8 cellular contexts compared by ENCODE assay signal in genomic region chr14:69636718-69637480, GRCh38. TPM values are rescaled to one million over a fixed set of nuclear protein-coding genes. Genes with fewer than 3 reads are reported as not detected.
DNase-seq lines count a peak whose midpoint lies in the region; ATAC-seq and TF ChIP-seq lines count a peak whose summit lies in the region.
"Had no signal": no experiment of that assay in that cellular context is flagged by ENCODE, and none has a peak within 500 bp of the region (broad histone marks: within the 10 kb centered on the region; RNA-seq: fewer than 3 reads in every experiment).

No MANE protein-coding gene starts in this region.

- H3K4ac ChIP-seq in IMR-90 (ENCODE audit: low read depth, low read length), result peak overlapping the region; percentile 51

- in situ Hi-C loops in IMR-90 (cut with MboI; ENCODE audit: low sequenced_read_pairs), result no loop called here

- intact Hi-C loops in IMR-90 (cut with micrococcal nuclease) (no loop called here), left colon (cut with DNase I, micrococcal nuclease) (no loop called here)

- H4K20me1 ChIP-seq in IMR-90 (ENCODE audit: insufficient read depth, low read length), result peaks cover 32% of the 10 kb centered on the region

- H2AK5ac ChIP-seq in IMR-90 (ENCODE audit: low read depth, low read length), result peak overlapping the region; percentile 77

- peak overlapping the region; percentile 44; the same call in 1 of the 2 replicates for H2BK120ac ChIP-seq in IMR-90 (ENCODE audit: low read depth, low read length)

- peaks cover 29 to 85% of the 10 kb centered on the region in 2 experiments for H3K79me1 ChIP-seq in IMR-90 (ENCODE audit: low read depth in 1 of 2, low read length in 2 of 2)

- H2BK20ac ChIP-seq in IMR-90 (ENCODE audit: low read depth, low read length), result peak overlapping the region; percentile 32

- no peaks in the 10 kb centered on the region for H3K9me3 ChIP-seq in IMR-90 (ENCODE audit: control insufficient read depth, insufficient read depth, low read length)

- DNase-seq in IMR-90 (no peak), left colon (no peak), NAMALWA (ENCODE audit: low spot score) (no peak), NCI-H2227 treated with DMSO at 0.1 percent for 48 hours (lab: John Stamatoyannopoulos, UW) (no peak), DMS 273 treated with DMSO at 0.1 percent for 48 hours (lab: John Stamatoyannopoulos, UW) (no peak)
- DNase-seq in activated naive CD4-positive, alpha-beta T cell treated with anti-CD3 and anti-CD28 coated beads, Interleukin-2, amount 50 U/mL, for 72 hours (ENCODE audit: low spot score in 2 of 2), result no peak
- DNase-seq: islet precursor cell had no signal

- peak overlapping the region; percentile 4 to 46; a peak in 2 of 4 replicates for H4K8ac ChIP-seq in IMR-90 (ENCODE audit: low read depth in 2 of 2, low read length in 2 of 2)

- H2BK5ac ChIP-seq in IMR-90 (ENCODE audit: low read depth, low read length, poor library complexity, severe bottlenecking), result no peak overlapping the region

- no peak overlapping the region; the same call in 1 of the 2 replicates for H3K4me2 ChIP-seq in IMR-90 (ENCODE audit: low read depth, low read length)

- peaks cover 44% of the 10 kb centered on the region for H3K9me1 ChIP-seq in IMR-90 (ENCODE audit: insufficient read depth, low read length)

- H3K14ac ChIP-seq in IMR-90 (replicated peaks; ENCODE audit: low read depth, low read length), result peak overlapping the region; percentile 60; the same call in 1 of the 2 replicates

- peak overlapping the region; percentile 17; the same call in 1 of the 2 replicates for H3K18ac ChIP-seq in IMR-90 (ENCODE audit: low read depth, low read length)

- H3K4me3 Mint-ChIP-seq in stimulated activated memory B cell treated with anti-CD40 and anti-IgM and Interleukin-4, amounts not matched to agents 10 μg/mL and 1 μg/mL and 100 μg/mL, for 72 hours, result peak overlapping the region; percentile 4

- H2AK9ac ChIP-seq in IMR-90 (replicated peaks; ENCODE audit: low read depth, low read length, poor library complexity), result no peak overlapping the region

- peak overlapping the region; percentile 2; the same call in 1 of the 2 replicates for H3K27ac ChIP-seq in IMR-90 (ENCODE audit: insufficient read depth, low read length)

- peaks cover 0 to 14% of the 10 kb centered on the region in 2 donors for H3K9me3 Mint-ChIP-seq in activated naive CD4-positive, alpha-beta T cell treated with anti-CD3 and anti-CD28 coated beads, Interleukin-2, amount 50 U/mL, for 72 hours
- H3K9me3 Mint-ChIP-seq in stimulated activated memory B cell treated with anti-CD40 and anti-IgM and Interleukin-4, amounts not matched to agents 10 μg/mL and 1 μg/mL and 100 μg/mL, for 72 hours, result peaks cover 7% of the 10 kb centered on the region

- peaks cover 96% of the 10 kb centered on the region for H3K4me1 Mint-ChIP-seq in stimulated activated memory B cell treated with anti-CD40 and anti-IgM and Interleukin-4, amounts not matched to agents 10 μg/mL and 1 μg/mL and 100 μg/mL, for 72 hours

- H3K4me3 ChIP-seq in IMR-90 (ENCODE audit: insufficient read depth, low read depth, low read length), result no peak overlapping the region

- H3K27me3 ChIP-seq in IMR-90 (ENCODE audit: control insufficient read depth, insufficient read depth, low read length), result no peaks in the 10 kb centered on the region

- TF ChIP-seq POLR2A in IMR-90 (IDR thresholded peaks at IDR 0.05; ENCODE audit: low read depth, low read length), result no peak

- dilution Hi-C loops in IMR-90 (cut with HindIII; ENCODE audit: low sequenced_read_pairs, unreplicated experiment), result no loop called here

- no peak overlapping the region for H3K9ac ChIP-seq in IMR-90 (ENCODE audit: low read depth, low read length)

- peak overlapping the region; percentile 49; the same call in 1 of the 2 replicates for H4K91ac ChIP-seq in IMR-90 (ENCODE audit: insufficient read depth, low read depth, low read length)

- H3K27ac Mint-ChIP-seq in activated naive CD4-positive, alpha-beta T cell treated with anti-CD3 and anti-CD28 coated beads, Interleukin-2, amount 50 U/mL, for 72 hours, result peak overlapping the region; percentile 88 to 91
- H3K27ac Mint-ChIP-seq in stimulated activated memory B cell treated with anti-CD40 and anti-IgM and Interleukin-4, amounts not matched to agents 10 μg/mL and 1 μg/mL and 100 μg/mL, for 72 hours, result peak overlapping the region; percentile 79

- peaks cover 9 to 51% of the 10 kb centered on the region in 2 donors for H3K36me3 Mint-ChIP-seq in activated naive CD4-positive, alpha-beta T cell treated with anti-CD3 and anti-CD28 coated beads, Interleukin-2, amount 50 U/mL, for 72 hours
- peaks cover 31% of the 10 kb centered on the region for H3K36me3 Mint-ChIP-seq in stimulated activated memory B cell treated with anti-CD40 and anti-IgM and Interleukin-4, amounts not matched to agents 10 μg/mL and 1 μg/mL and 100 μg/mL, for 72 hours

- no peaks in the 10 kb centered on the region for H3K27me3 Mint-ChIP-seq in stimulated activated memory B cell treated with anti-CD40 and anti-IgM and Interleukin-4, amounts not matched to agents 10 μg/mL and 1 μg/mL and 100 μg/mL, for 72 hours

- H4K5ac ChIP-seq in IMR-90 (ENCODE audit: low read depth, low read length), result no peak overlapping the region

- no peak for TF ChIP-seq RAD21 in IMR-90 (IDR thresholded peaks at IDR 0.05; ENCODE audit: low read length)

- WGBS in IMR-90 (ENCODE audit: extremely low coverage in 2 of 2, insufficient read length in 1 of 2), 2 experiments, result no CpG with 5 or more reads among the region's 7 CpGs

- no peak overlapping the region for H2AFZ ChIP-seq in IMR-90 (replicated peaks; ENCODE audit: low read length, poor library complexity)

- TF ChIP-seq CTCF in IMR-90 (conservative IDR thresholded peaks at IDR 0.05; ENCODE audit: low read depth, low read length), result no peak

- peak overlapping the region; percentile 68 for H3K23ac ChIP-seq in IMR-90 (ENCODE audit: low read depth, low read length)

- H3K56ac ChIP-seq in IMR-90 (ENCODE audit: extremely low read depth, insufficient read depth, low read length), result no peak overlapping the region

- ATAC-seq in IMR-90 (ENCODE audit: low read depth) (no peak), left colon (peak; percentile 45)
- ATAC-seq in activated naive CD4-positive, alpha-beta T cell treated with anti-CD3 and anti-CD28 coated beads, Interleukin-2, amount 50 U/mL, for 72 hours, result no peak
- no peak for ATAC-seq in stimulated activated memory B cell treated with anti-CD40 and anti-IgM and Interleukin-4, amounts not matched to agents 10 μg/mL and 1 μg/mL and 100 μg/mL, for 72 hours

- H3K4me1 ChIP-seq in IMR-90 (ENCODE audit: control insufficient read depth, insufficient read depth, low read length), result peaks cover 47% of the 10 kb centered on the region

- peak overlapping the region; percentile 46; the same call in 1 of the 3 replicates for H2BK15ac ChIP-seq in IMR-90 (ENCODE audit: low read depth, low read length)

- POLR2A ChIA-PET in IMR-90 (lab: Charles Lee; ENCODE audit: unreplicated experiment), result no interaction called here

- BruUV-seq in IMR-90 (replicated peaks; lab: Mats Ljungman, UMichigan), result no TSS peak

- no peaks in the 10 kb centered on the region for H3K36me3 ChIP-seq in IMR-90 (ENCODE audit: control insufficient read depth, insufficient read depth, low read length)

- CTCF ChIA-PET in IMR-90 (lab: Yijun Ruan, JAX), result no interaction called here

TF ChIP-seq in IMR-90, 13 proteins besides CTCF, POLR2A, EP300 and RAD21:
- TF ChIP-seq CHD1 (IDR thresholded peaks at IDR 0.05; ENCODE audit: low read depth, low read length) (no peak), MAFK (IDR thresholded peaks at IDR 0.05; ENCODE audit: low read depth, low read length) (no peak), FOS (IDR thresholded peaks at IDR 0.05; ENCODE audit: low read depth, low read length) (no peak), ELK1 (IDR thresholded peaks at IDR 0.05; ENCODE audit: borderline replicate concordance, low read depth, low read length) (no peak), MXI1 (IDR thresholded peaks at IDR 0.05; ENCODE audit: borderline replicate concordance, low read depth, low read length) (no peak), SMC3 (IDR thresholded peaks at IDR 0.05; ENCODE audit: low read depth, low read length) (no peak), NFE2L2 (IDR thresholded peaks at IDR 0.05; ENCODE audit: low read depth, low read length) (no peak), USF2 (IDR thresholded peaks at IDR 0.05; ENCODE audit: low read depth, low read length) (no peak), MAZ (IDR thresholded peaks at IDR 0.05; ENCODE audit: borderline replicate concordance, low read depth, low read length) (no peak), RFX5 (IDR thresholded peaks at IDR 0.05; ENCODE audit: low read depth, low read length) (no peak), CEBPB (IDR thresholded peaks at IDR 0.05; ENCODE audit: low read depth, low read length) (no peak), BHLHE40 (IDR thresholded peaks at IDR 0.05; ENCODE audit: low read depth, low read length) (no peak), RCOR1 (IDR thresholded peaks at IDR 0.05; ENCODE audit: insufficient replicate concordance, low read length) (no peak)

RNA-seq across cellular contexts. Expression of gene SUSD6, which starts 25.5 kb away (rescaled TPM):
- total RNA-seq in IMR-90 (2012; rRNA removed), result 2.3 and 2.5 TPM in 2 replicates
- polyA plus RNA-seq in IMR-90 (2012; rRNA removed), result 10.1 and 10.4 TPM in 2 replicates
- 5.9 and 7.7 TPM in 2 replicates for polyA plus RNA-seq in IMR-90 (2012; cell fraction: cytosol; rRNA removed)
- 21.8 and 29.0 TPM in 2 replicates for polyA plus RNA-seq in IMR-90 (2012; cell fraction: nucleus; rRNA removed; ENCODE audit: low replicate concordance)
- 10 to 100 TPM; 54.1 to 98.6 TPM for total RNA-seq in activated naive CD4-positive, alpha-beta T cell treated with anti-CD3 and anti-CD28 coated beads, Interleukin-2, amount 50 U/mL, for 72 hours
- total RNA-seq in left colon, result 10 to 100 TPM; 73.8 to 98.9 TPM

Comparison
In these comparisons a context has a peak if more than half of its experiments do, and no peak if none do; other contexts are left out.
1. RNA of gene SUSD6, which starts 25.5 kb away (total RNA-seq): 73.8 to 98.9 TPM in left colon and 54.1 to 98.6 TPM in activated naive CD4-positive, alpha-beta T cell treated with anti-CD3 and anti-CD28 coated beads, Interleukin-2, amount 50 U/mL, for 72 hours; 2.3 to 2.5 TPM in IMR-90; every median in the first group is over 10 times any median in the second.